ENCODE assay signal across 8 cellular contexts in the genomic region with DNA sequence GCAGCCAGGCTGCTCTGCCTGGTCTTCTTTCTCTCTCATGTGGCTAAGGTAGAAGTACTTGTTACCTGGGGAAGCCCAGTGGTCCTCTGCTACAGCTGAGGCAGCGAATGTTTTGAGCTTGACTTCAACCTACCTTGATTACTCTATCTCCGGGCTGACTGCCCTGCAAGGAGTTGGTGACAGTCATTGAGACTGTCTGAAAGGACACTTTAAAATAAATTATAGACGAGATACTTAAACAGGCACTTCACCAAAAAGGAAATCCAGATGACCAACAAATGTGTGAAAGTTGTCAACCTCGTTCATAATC. TPM values are rescaled to one million over a fixed set of nuclear protein-coding genes. Genes with fewer than 3 reads are reported as not detected.
DNase-seq lines count a peak whose midpoint lies in the region; ATAC-seq and TF ChIP-seq lines count a peak whose summit lies in the region.

No MANE protein-coding gene starts in this region.

- peak; percentile 38 for ATAC-seq in memory B cell (ENCODE audit: low read depth)
- ATAC-seq in HG03571 (IDR thresholded peaks at IDR 0.05; ENCODE audit: unreplicated experiment): no peak

- H3K36me3 Mint-ChIP-seq in activated naive CD8-positive, alpha-beta T cell: no peaks in the 10 kb centered on the region
- H3K36me3 Mint-ChIP-seq in memory B cell: no peaks in the 10 kb centered on the region

- POLR2A ChIA-PET in GM10248 (lab: Yijun Ruan, JAX): no interaction called here

- H2AFZ ChIP-seq in ACC112 (ENCODE audit: low read length, unreplicated experiment): peak overlapping the region; percentile 82

- H3K4me1 Mint-ChIP-seq in activated naive CD8-positive, alpha-beta T cell (ENCODE audit: low read depth): peaks cover 14% of the 10 kb centered on the region
- H3K4me1 Mint-ChIP-seq in memory B cell: peaks cover 11% of the 10 kb centered on the region

- no peak overlapping the region for H3K27ac Mint-ChIP-seq in activated naive CD8-positive, alpha-beta T cell
- peak overlapping the region; percentile 22 for H3K27ac Mint-ChIP-seq in memory B cell

- no peak overlapping the region for H3K27ac ChIP-seq in ACC112 (ENCODE audit: low read depth, low read length)

- H3K9me3 Mint-ChIP-seq in activated naive CD8-positive, alpha-beta T cell (ENCODE audit: low read depth): no peaks in the 10 kb centered on the region
- no peaks in the 10 kb centered on the region for H3K9me3 Mint-ChIP-seq in memory B cell

- DNase-seq in H7: no peak
- no peak for DNase-seq in memory B cell (ENCODE audit: low spot score in 2 of 2)
- no peak for DNase-seq in NCI-H146 treated with DMSO at 0.1 percent for 48 hours (lab: John Stamatoyannopoulos, UW; ENCODE audit: unreplicated experiment)
- DNase-seq in mesenteric fat pad (ENCODE audit: low spot score): no peak
- no peak for DNase-seq in GM10248 (ENCODE audit: extremely low spot score)

- TF ChIP-seq CTCF in GM10248 (IDR thresholded peaks at IDR 0.05; ENCODE audit: control extremely low read depth, extremely low read depth, low read depth, missing control alignments): no peak

- peak overlapping the region; percentile 85 for H3K4me3 ChIP-seq in ACC112 (ENCODE audit: low read depth, low read length)
- H3K4me3 ChIP-seq in H7 (ENCODE audit: insufficient read depth, low read depth, low read length): peak overlapping the region; percentile 41

- H3K27me3 Mint-ChIP-seq in activated naive CD8-positive, alpha-beta T cell: no peaks in the 10 kb centered on the region
- peaks cover 3% of the 10 kb centered on the region for H3K27me3 Mint-ChIP-seq in memory B cell

- H3K4me1 ChIP-seq in ACC112 (ENCODE audit: control insufficient read depth, insufficient read depth, low read length, unreplicated experiment): peaks cover 6% of the 10 kb centered on the region

- H3K36me3 ChIP-seq in ACC112 (ENCODE audit: insufficient read depth, low read length) (no peaks in the 10 kb centered on the region), H7 (replicated peaks; ENCODE audit: control insufficient read depth, insufficient read depth, low read length) (peaks cover 4% of the 10 kb centered on the region)

- CTCF ChIA-PET in GM10248 (lab: Yijun Ruan, JAX): no interaction called here

- H3K27me3 ChIP-seq in ACC112 (ENCODE audit: insufficient read depth, low read length): no peaks in the 10 kb centered on the region
- H3K27me3 ChIP-seq in H7 (ENCODE audit: control insufficient read depth, insufficient read depth, low read length): no peaks in the 10 kb centered on the region

- peak overlapping the region; percentile 92 for H3K4me3 Mint-ChIP-seq in activated naive CD8-positive, alpha-beta T cell
- peak overlapping the region; percentile 89 for H3K4me3 Mint-ChIP-seq in memory B cell

- peaks cover 19% of the 10 kb centered on the region for H3K79me2 ChIP-seq in ACC112 (ENCODE audit: control insufficient read depth, insufficient read depth, low read length, unreplicated experiment)

RNA-seq across cellular contexts. Expression of a gene that starts 0.5 kb away (rescaled TPM):
- total RNA-seq in H7 (2014; rRNA removed; shearing (Covaris generic)): 23.8 and 27.7 TPM in 2 replicates
- total RNA-seq in mesenteric fat pad: 2.4 TPM
